ENCODE assay signal across 2 cellular contexts in genomic region chr13:49612042-49612441, GRCh38. TPM values are rescaled to one million over a fixed set of nuclear protein-coding genes. Genes with fewer than 3 reads are reported as not detected.
"Had no signal": no experiment of that assay in that cellular context is flagged by ENCODE, and none has a peak within 500 bp of the region (broad histone marks: within the 10 kb centered on the region; RNA-seq: fewer than 3 reads in every experiment).

No MANE protein-coding gene starts in this region.

RNA-seq across cellular contexts. Expression of gene ARL11, which starts 16.3 kb away (rescaled TPM):
- total RNA-seq: HT1080, IMR-90 had no signal
- polyA plus RNA-seq: IMR-90 had no signal
